In genomic region chr11:134149371-134149770, GRCh38 we compare ENCODE assay signal across 20 cellular contexts.
"Had no signal": no experiment of that assay in that cellular context is flagged by ENCODE, and none has a peak within 500 bp of the region (broad histone marks: within the 10 kb centered on the region; RNA-seq: fewer than 3 reads in every experiment).

No MANE protein-coding gene starts in this region.

- H3K9me3 ChIP-seq: heart right ventricle, psoas muscle, spleen, tibial nerve, upper lobe of right lung, vagina had no signal

- H3K9me3 Mint-ChIP-seq: effector memory CD8-positive, alpha-beta T cell; memory B cell; natural killer cell treated with Interleukin-12 subunit alpha and Interleukin-12 subunit beta and Interleukin-15 and Interleukin-18, amount 100 ng/mL, for 72 hours; neural progenitor cell; stimulated activated memory B cell treated with anti-CD40 and anti-IgM and Interleukin-4, amounts not matched to agents 10 μg/mL and 1 μg/mL and 100 μg/mL, for 72 hours; stimulated activated naive CD8-positive, alpha-beta T cell treated with anti-CD3 and anti-CD28 coated beads, Interleukin-15, Interleukin-2, amounts not matched to agents 100 ng/mL and 50 ng/mL, for 24 hours had no signal

- H3K4me3 Mint-ChIP-seq: effector memory CD8-positive, alpha-beta T cell; memory B cell; mesothelial cell of epicardium; natural killer cell treated with Interleukin-12 subunit alpha and Interleukin-12 subunit beta and Interleukin-15 and Interleukin-18, amount 100 ng/mL, for 72 hours; neural progenitor cell; stimulated activated memory B cell treated with anti-CD40 and anti-IgM and Interleukin-4, amounts not matched to agents 10 μg/mL and 1 μg/mL and 100 μg/mL, for 72 hours; stimulated activated naive CD8-positive, alpha-beta T cell treated with anti-CD3 and anti-CD28 coated beads, Interleukin-15, Interleukin-2, amounts not matched to agents 100 ng/mL and 50 ng/mL, for 24 hours had no signal

- DNase-seq: effector memory CD8-positive, alpha-beta T cell; foreskin keratinocyte; heart right ventricle; psoas muscle; retina; spleen; stimulated activated CD4-positive, alpha-beta T cell treated with anti-CD3 and anti-CD28 coated beads, Interleukin-15, amount 100 ng/mL, for 24 hours; stimulated activated CD4-positive, alpha-beta T cell treated with anti-CD3 and anti-CD28 coated beads, Interleukin-1b, Interleukin-23, amount 100 ng/mL, for 48 hours; stimulated activated CD4-positive, alpha-beta T cell treated with anti-CD3 and anti-CD28 coated beads, Interleukin-4, amount 100 ng/mL, for 24 hours; upper lobe of right lung had no signal

- H3K27me3 Mint-ChIP-seq: effector memory CD8-positive, alpha-beta T cell; memory B cell; natural killer cell treated with Interleukin-12 subunit alpha and Interleukin-12 subunit beta and Interleukin-15 and Interleukin-18, amount 100 ng/mL, for 72 hours; stimulated activated memory B cell treated with anti-CD40 and anti-IgM and Interleukin-4, amounts not matched to agents 10 μg/mL and 1 μg/mL and 100 μg/mL, for 72 hours; stimulated activated naive CD8-positive, alpha-beta T cell treated with anti-CD3 and anti-CD28 coated beads, Interleukin-15, Interleukin-2, amounts not matched to agents 100 ng/mL and 50 ng/mL, for 24 hours had no signal

- H3K4me1 ChIP-seq: foreskin keratinocyte, parathyroid adenoma, psoas muscle, spleen, tibial nerve, upper lobe of right lung, vagina had no signal

- H3K4me1 Mint-ChIP-seq: mesothelial cell of epicardium; neural progenitor cell; stimulated activated memory B cell treated with anti-CD40 and anti-IgM and Interleukin-4, amounts not matched to agents 10 μg/mL and 1 μg/mL and 100 μg/mL, for 72 hours had no signal

- H3K36me3 Mint-ChIP-seq: natural killer cell treated with Interleukin-12 subunit alpha and Interleukin-12 subunit beta and Interleukin-15 and Interleukin-18, amount 100 ng/mL, for 72 hours had no signal

- H3K4me3 ChIP-seq: heart right ventricle, neural progenitor cell, psoas muscle, spleen, tibial nerve, upper lobe of right lung, vagina had no signal

- H3K27ac ChIP-seq: foreskin keratinocyte, heart right ventricle, neural progenitor cell, parathyroid adenoma, psoas muscle, spleen, tibial nerve, upper lobe of right lung, vagina had no signal

- H3K27ac Mint-ChIP-seq: effector memory CD8-positive, alpha-beta T cell; mesothelial cell of epicardium; natural killer cell treated with Interleukin-12 subunit alpha and Interleukin-12 subunit beta and Interleukin-15 and Interleukin-18, amount 100 ng/mL, for 72 hours; neural progenitor cell; stimulated activated memory B cell treated with anti-CD40 and anti-IgM and Interleukin-4, amounts not matched to agents 10 μg/mL and 1 μg/mL and 100 μg/mL, for 72 hours; stimulated activated naive CD8-positive, alpha-beta T cell treated with anti-CD3 and anti-CD28 coated beads, Interleukin-15, Interleukin-2, amounts not matched to agents 100 ng/mL and 50 ng/mL, for 24 hours had no signal

- H3K27me3 ChIP-seq: foreskin keratinocyte, heart right ventricle, neural progenitor cell, spleen, tibial nerve, upper lobe of right lung, vagina had no signal

- ATAC-seq: effector memory CD8-positive, alpha-beta T cell; foreskin keratinocyte; left lobe of liver; upper lobe of right lung had no signal
